Comparison of ENCODE assay signal across 26 cellular contexts in the genomic region with DNA sequence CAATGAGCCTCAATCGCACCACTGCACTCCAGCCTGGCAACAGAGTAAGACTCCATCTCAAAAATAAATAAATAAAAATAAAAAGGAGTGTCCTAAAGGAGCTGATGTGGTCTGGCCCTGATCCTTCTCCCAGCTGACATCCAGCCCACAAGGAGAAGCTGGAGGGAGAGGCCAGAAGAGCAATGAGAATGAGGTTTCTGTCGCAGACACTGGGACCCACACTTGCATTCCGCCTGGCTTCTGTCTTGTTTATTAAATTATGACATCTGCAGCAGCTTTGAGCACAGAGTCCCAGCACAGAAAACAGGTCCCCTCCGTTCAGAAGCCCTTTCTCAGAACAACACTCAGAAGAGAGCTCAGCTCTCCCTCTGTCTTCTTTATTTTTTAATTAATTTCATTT. TPM values are rescaled to one million over a fixed set of nuclear protein-coding genes. Genes with fewer than 3 reads are reported as not detected.
"Had no signal": no experiment of that assay in that cellular context is flagged by ENCODE, and none has a peak within 500 bp of the region (broad histone marks: within the 10 kb centered on the region; RNA-seq: fewer than 3 reads in every experiment).

No MANE protein-coding gene starts in this region.

- H3K9me3 ChIP-seq: adrenal gland, gastrocnemius medialis, neutrophil, pancreas, psoas muscle, right atrium auricular region, testis, upper lobe of left lung had no signal

- H3K36me3 ChIP-seq: adrenal gland, gastrocnemius medialis, neutrophil, pancreas, right atrium auricular region, upper lobe of left lung, WERI-Rb-1 had no signal

- H3K4me1 Mint-ChIP-seq: central memory CD8-positive, alpha-beta T cell had no signal

- ATAC-seq: activated CD8-positive, alpha-beta T cell treated with anti-CD3 and anti-CD28 coated beads for 36 hours; effector memory CD8-positive, alpha-beta T cell had no signal

- H3K27ac Mint-ChIP-seq: activated CD4-positive, alpha-beta T cell treated with anti-CD3 and anti-CD28 coated beads, Interleukin-2, amount 10 ng/mL, durations not matched to agents 7 days and 5 days; activated CD8-positive, alpha-beta T cell treated with anti-CD3 and anti-CD28 coated beads for 36 hours; activated naive CD8-positive, alpha-beta T cell; effector memory CD8-positive, alpha-beta T cell; stimulated activated naive CD8-positive, alpha-beta T cell treated with anti-CD3 and anti-CD28 coated beads, Interleukin-15, Interleukin-2, amounts not matched to agents 100 ng/mL and 50 ng/mL, for 24 hours had no signal

- H3K27me3 ChIP-seq: adrenal gland, gastrocnemius medialis, neutrophil, pancreas, right atrium auricular region, testis, upper lobe of left lung had no signal

- H3K9me3 Mint-ChIP-seq: activated CD8-positive, alpha-beta T cell treated with anti-CD3 and anti-CD28 coated beads for 36 hours; central memory CD8-positive, alpha-beta T cell; effector memory CD8-positive, alpha-beta T cell; stimulated activated naive CD8-positive, alpha-beta T cell treated with anti-CD3 and anti-CD28 coated beads, Interleukin-15, Interleukin-2, amounts not matched to agents 100 ng/mL and 50 ng/mL, for 24 hours had no signal

- H3K4me3 Mint-ChIP-seq: activated CD4-positive, alpha-beta T cell treated with anti-CD3 and anti-CD28 coated beads, Interleukin-2, amount 10 ng/mL, durations not matched to agents 7 days and 5 days; activated CD8-positive, alpha-beta T cell treated with anti-CD3 and anti-CD28 coated beads for 36 hours; activated naive CD8-positive, alpha-beta T cell; central memory CD8-positive, alpha-beta T cell; effector memory CD8-positive, alpha-beta T cell; nephron; stimulated activated naive CD8-positive, alpha-beta T cell treated with anti-CD3 and anti-CD28 coated beads, Interleukin-15, Interleukin-2, amounts not matched to agents 100 ng/mL and 50 ng/mL, for 24 hours had no signal

- H3K27ac ChIP-seq: gastrocnemius medialis, neutrophil, pancreas, psoas muscle, right atrium auricular region, testis, upper lobe of left lung, WERI-Rb-1 had no signal

- H3K27me3 Mint-ChIP-seq: activated CD4-positive, alpha-beta T cell treated with anti-CD3 and anti-CD28 coated beads, Interleukin-2, amount 10 ng/mL, durations not matched to agents 7 days and 5 days; activated CD8-positive, alpha-beta T cell treated with anti-CD3 and anti-CD28 coated beads for 36 hours; activated naive CD8-positive, alpha-beta T cell; central memory CD8-positive, alpha-beta T cell; effector memory CD8-positive, alpha-beta T cell; stimulated activated naive CD8-positive, alpha-beta T cell treated with anti-CD3 and anti-CD28 coated beads, Interleukin-15, Interleukin-2, amounts not matched to agents 100 ng/mL and 50 ng/mL, for 24 hours had no signal

- H3K4me1 ChIP-seq: gastrocnemius medialis, pancreas, psoas muscle had no signal

- DNase-seq: activated CD4-positive, alpha-beta T cell treated with anti-CD3 and anti-CD28 coated beads, Interleukin-2, amount 10 ng/mL, durations not matched to agents 7 days and 5 days; activated CD4-positive, CD25-positive, alpha-beta regulatory T cell treated with anti-CD3 and anti-CD28 coated beads, Interleukin-2, amount 50 U/mL, for 72 hours; activated CD8-positive, alpha-beta T cell treated with anti-CD3 and anti-CD28 coated beads for 36 hours; effector memory CD8-positive, alpha-beta T cell; kidney glomerular epithelial cell; mammary epithelial cell; midbrain; stimulated activated CD4-positive, alpha-beta T cell treated with anti-CD3 and anti-CD28 coated beads, Interleukin-1b, Interleukin-23, amount 100 ng/mL, for 48 hours; T-helper 2 cell; upper lobe of left lung; WERI-Rb-1 had no signal

- H3K4me3 ChIP-seq: adrenal gland, gastrocnemius medialis, pancreas, psoas muscle, right atrium auricular region, testis, upper lobe of left lung had no signal

- H3K36me3 Mint-ChIP-seq: activated naive CD8-positive, alpha-beta T cell had no signal

RNA-seq across cellular contexts. Expression of a gene that starts 34.3 kb away (rescaled TPM):
- total RNA-seq: endothelial cell of umbilical vein, esophagus mucosa, gastrocnemius medialis, left ventricle myocardium superior, psoas muscle, right atrium auricular region, skeletal muscle tissue, upper lobe of left lung had no signal
- polyA plus RNA-seq: endothelial cell of umbilical vein had no signal
